ENCODE assay signal across 8 cellular contexts in genomic region chr14:105537580-105538474, GRCh38. TPM values are rescaled to one million over a fixed set of nuclear protein-coding genes. Genes with fewer than 3 reads are reported as not detected.
A peak's percentile ranks its signal among the peaks of the same experiment; 100 is the strongest.
DNase-seq lines count a peak whose midpoint lies in the region; ATAC-seq and TF ChIP-seq lines count a peak whose summit lies in the region.

No MANE protein-coding gene starts in this region.

- H3K79me1 ChIP-seq in mesendoderm (ENCODE audit: low read length) = no peaks in the 10 kb centered on the region

- H3K56ac ChIP-seq in mesendoderm (ENCODE audit: low read length) = no peak overlapping the region

- no peaks in the 10 kb centered on the region for H3K27me3 ChIP-seq in colonic mucosa
- no peaks in the 10 kb centered on the region for H3K27me3 ChIP-seq in mesendoderm (ENCODE audit: insufficient read depth, low read length, poor library complexity)

- no peak overlapping the region for H2BK5ac ChIP-seq in mesendoderm (ENCODE audit: low read length)

- CTCF ChIA-PET in activated CD4-positive, alpha-beta T cell treated with anti-CD3 and anti-CD28 coated beads, Interleukin-2, amount 10 ng/mL, durations not matched to agents 7 days and 5 days (lab: Charles Lee) = interaction anchor here (0.6 to 2.4 kb wide), 5 partner anchors 9 to 173 kb away, joined by 3 to 8 read pairs (median 4); no protein-coding TSS in a partner anchor

- no peak overlapping the region for H3K23ac ChIP-seq in mesendoderm (ENCODE audit: low read length)

- H3K9me3 Mint-ChIP-seq in activated CD4-positive, alpha-beta T cell treated with anti-CD3 and anti-CD28 coated beads, Interleukin-2, amount 10 ng/mL, durations not matched to agents 7 days and 5 days = no peaks in the 10 kb centered on the region

- H3K4me1 Mint-ChIP-seq in activated CD4-positive, alpha-beta T cell treated with anti-CD3 and anti-CD28 coated beads, Interleukin-2, amount 10 ng/mL, durations not matched to agents 7 days and 5 days = no peaks in the 10 kb centered on the region

- H4K5ac ChIP-seq in mesendoderm (ENCODE audit: low read length) = no peak overlapping the region

- H3K4me3 ChIP-seq in LNCaP clone FGC (ENCODE audit: low read depth, low read length) (no peak overlapping the region), colonic mucosa (no peak overlapping the region), mesendoderm (ENCODE audit: low read length) (no peak overlapping the region)

- POLR2A ChIA-PET in activated CD4-positive, alpha-beta T cell treated with anti-CD3 and anti-CD28 coated beads, Interleukin-2, amount 10 ng/mL, durations not matched to agents 7 days and 5 days (lab: Charles Lee) = no interaction called here

- intact Hi-C loops in colonic mucosa (cut with DNase I) = no loop called here

- no peak overlapping the region for H3K27ac ChIP-seq in colonic mucosa
- no peak overlapping the region for H3K27ac ChIP-seq in mesendoderm (ENCODE audit: low read depth, low read length)

- no peak overlapping the region for H3K4me3 Mint-ChIP-seq in activated CD4-positive, alpha-beta T cell treated with anti-CD3 and anti-CD28 coated beads, Interleukin-2, amount 10 ng/mL, durations not matched to agents 7 days and 5 days

- peak; percentile 85 for TF ChIP-seq CTCF in LNCaP clone FGC (IDR thresholded peaks at IDR 0.05; ENCODE audit: control insufficient read depth, extremely low read depth, insufficient read depth)
- peak; percentile 98 for TF ChIP-seq CTCF in colonic mucosa (IDR thresholded peaks at IDR 0.05)

- no peaks in the 10 kb centered on the region for H3K36me3 Mint-ChIP-seq in activated CD4-positive, alpha-beta T cell treated with anti-CD3 and anti-CD28 coated beads, Interleukin-2, amount 10 ng/mL, durations not matched to agents 7 days and 5 days (ENCODE audit: low read depth)

- H3K36me3 ChIP-seq in colonic mucosa = no peaks in the 10 kb centered on the region
- H3K36me3 ChIP-seq in mesendoderm (ENCODE audit: control insufficient read depth, insufficient read depth, low read length) = no peaks in the 10 kb centered on the region

- H2BK120ac ChIP-seq in mesendoderm (ENCODE audit: low read depth, low read length) = no peak overlapping the region

- no peaks in the 10 kb centered on the region for H3K79me2 ChIP-seq in mesendoderm (ENCODE audit: control insufficient read depth, insufficient read depth, low read length)

- no peak overlapping the region for H4K8ac ChIP-seq in mesendoderm (ENCODE audit: low read depth, low read length)

- H3K4ac ChIP-seq in mesendoderm (ENCODE audit: low read depth, low read length) = no peak overlapping the region

- H2AK5ac ChIP-seq in mesendoderm (ENCODE audit: low read length) = no peak overlapping the region

- ATAC-seq in GM21423 (IDR thresholded peaks at IDR 0.05; ENCODE audit: unreplicated experiment) (no peak), HG02852 (IDR thresholded peaks at IDR 0.05; ENCODE audit: unreplicated experiment) (no peak)

- H3K18ac ChIP-seq in mesendoderm (ENCODE audit: low read length) = no peak overlapping the region

- H3K4me2 ChIP-seq in mesendoderm (ENCODE audit: low read length) = no peak overlapping the region

- no peak overlapping the region for H2BK15ac ChIP-seq in mesendoderm (replicated peaks; ENCODE audit: low read depth)

- H3K27me3 Mint-ChIP-seq in activated CD4-positive, alpha-beta T cell treated with anti-CD3 and anti-CD28 coated beads, Interleukin-2, amount 10 ng/mL, durations not matched to agents 7 days and 5 days = peaks cover 11% of the 10 kb centered on the region

- DNase-seq in Daoy (ENCODE audit: low read depth) (peak; percentile 52), LNCaP clone FGC (ENCODE audit: low read depth) (no peak), colonic mucosa (peak; percentile 64), mesendoderm (peak; percentile 13)
- DNase-seq in activated CD4-positive, alpha-beta T cell treated with anti-CD3 and anti-CD28 coated beads, Interleukin-2, amount 10 ng/mL, durations not matched to agents 7 days and 5 days = peak; percentile 68
- DNase-seq in stimulated activated CD8-positive, alpha-beta memory T cell treated with anti-CD3 and anti-CD28 coated beads, Interleukin-7, amount 100 ng/mL, for 4 hours (ENCODE audit: low read depth in 2 of 2) = peak; percentile 34 to 47

- no peaks in the 10 kb centered on the region for H3K9me3 ChIP-seq in colonic mucosa

- no peak overlapping the region for H3K27ac Mint-ChIP-seq in activated CD4-positive, alpha-beta T cell treated with anti-CD3 and anti-CD28 coated beads, Interleukin-2, amount 10 ng/mL, durations not matched to agents 7 days and 5 days

- no CpG with 5 or more reads among the region's 30 CpGs for WGBS in mesendoderm (ENCODE audit: extremely low coverage, insufficient coverage, low lambda C conversion rate)

- H3K4me1 ChIP-seq in colonic mucosa (no peaks in the 10 kb centered on the region), mesendoderm (ENCODE audit: control insufficient read depth, low read depth, low read length) (no peaks in the 10 kb centered on the region)

- H3K9ac ChIP-seq in colonic mucosa (ENCODE audit: low read depth in 2 of 2, low read length in 2 of 2) (no peak overlapping the region), mesendoderm (ENCODE audit: low read length) (no peak overlapping the region)

RNA-seq across cellular contexts. Expression of gene TMEM121, which starts 11.4 kb away (rescaled TPM):
- total RNA-seq in Daoy (2014; rRNA removed; shearing (Covaris generic)) = 8.4 and 8.7 TPM in 2 replicates
- 1 to 10 TPM; 4.6 TPM for total RNA-seq in activated CD4-positive, alpha-beta T cell treated with anti-CD3 and anti-CD28 coated beads, Interleukin-2, amount 10 ng/mL, durations not matched to agents 7 days and 5 days
- total RNA-seq in colonic mucosa = under 1 TPM; 0.82 TPM
- 0.06 TPM for polyA plus RNA-seq in mesendoderm (2013, experiment 1 of 2)
- polyA plus RNA-seq in mesendoderm (2013, experiment 2 of 2) = 0.04 TPM

RNA-seq across cellular contexts. Expression of gene TEDC1, which starts 46.8 kb away (rescaled TPM):
- 61.9 and 73.5 TPM in 2 replicates for total RNA-seq in Daoy (2014; rRNA removed; shearing (Covaris generic))
- 10 to 100 TPM; 40.7 to 53.2 TPM for total RNA-seq in activated CD4-positive, alpha-beta T cell treated with anti-CD3 and anti-CD28 coated beads, Interleukin-2, amount 10 ng/mL, durations not matched to agents 7 days and 5 days
- 10 to 100 TPM; 15.0 to 55.7 TPM for total RNA-seq in colonic mucosa
- 4.5 TPM for polyA plus RNA-seq in mesendoderm (2013, experiment 1 of 2)
- polyA plus RNA-seq in mesendoderm (2013, experiment 2 of 2) = 3.9 TPM

RNA-seq across cellular contexts. Expression of gene CRIP1, which starts 51.1 kb away (rescaled TPM):
- total RNA-seq in Daoy (2014; rRNA removed; shearing (Covaris generic)) = 15.0 and 20.4 TPM in 2 replicates
- total RNA-seq in activated CD4-positive, alpha-beta T cell treated with anti-CD3 and anti-CD28 coated beads, Interleukin-2, amount 10 ng/mL, durations not matched to agents 7 days and 5 days = 100 to 1,000 TPM; 702 to 753 TPM
- total RNA-seq in colonic mucosa = 100 to 1,000 TPM in 1 of 2 donors, 10 to 100 TPM in 1; 97.1 to 220 TPM
- 8.8 TPM for polyA plus RNA-seq in mesendoderm (2013, experiment 1 of 2)
- polyA plus RNA-seq in mesendoderm (2013, experiment 2 of 2) = 8.3 TPM
